Comparison of ENCODE assay signal across 11 cellular contexts in the genomic region with DNA sequence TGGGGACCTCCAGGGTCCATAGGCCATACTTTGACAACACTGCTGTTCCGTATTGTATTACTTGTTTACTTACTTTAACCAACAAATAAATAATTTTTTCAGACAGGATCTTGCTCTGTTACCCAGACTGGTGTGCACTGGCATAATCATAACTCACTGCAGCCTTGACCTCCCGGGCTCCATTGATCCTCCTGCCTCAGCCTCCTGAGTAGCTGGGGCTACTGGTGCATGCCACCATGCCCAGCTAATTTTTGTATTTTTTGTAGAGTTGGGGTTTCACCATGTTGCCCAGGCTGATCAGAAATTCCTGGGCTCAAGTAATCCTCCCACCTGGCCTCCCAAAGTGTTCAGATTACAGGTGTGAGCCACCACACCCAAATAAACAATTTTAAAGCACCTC.
"Had no signal": no experiment of that assay in that cellular context is flagged by ENCODE, and none has a peak within 500 bp of the region (broad histone marks: within the 10 kb centered on the region; RNA-seq: fewer than 3 reads in every experiment).

No MANE protein-coding gene starts in this region.

- ATAC-seq: GM23338, HCT116 had no signal

- H3K4me1 ChIP-seq: HAP-1 had no signal

- H3K4me1 Mint-ChIP-seq: GM23338 had no signal

- FAIRE-seq: H1, H54 had no signal

- H3K9ac ChIP-seq: GM23248 had no signal

- DNase-seq: GM23248, GOT3, H7, H9, HCEC 1CT, HFFc6 had no signal

- H3K4me2 ChIP-seq: GM23338 had no signal

- H3K4me3 ChIP-seq: GM23248, GM23338, HAP-1 had no signal

- H3K27ac Mint-ChIP-seq: GM23338, H9, HFFc6 had no signal

- H3K36me3 ChIP-seq: HAP-1 had no signal

- H2AFZ ChIP-seq: GM23248, GM23338 had no signal

- H3K27ac ChIP-seq: GM23248 had no signal

- H3K4me3 Mint-ChIP-seq: GM23338, H9, HFFc6 had no signal
